Comparison of ENCODE assay signal across 20 cellular contexts in the genomic region with DNA sequence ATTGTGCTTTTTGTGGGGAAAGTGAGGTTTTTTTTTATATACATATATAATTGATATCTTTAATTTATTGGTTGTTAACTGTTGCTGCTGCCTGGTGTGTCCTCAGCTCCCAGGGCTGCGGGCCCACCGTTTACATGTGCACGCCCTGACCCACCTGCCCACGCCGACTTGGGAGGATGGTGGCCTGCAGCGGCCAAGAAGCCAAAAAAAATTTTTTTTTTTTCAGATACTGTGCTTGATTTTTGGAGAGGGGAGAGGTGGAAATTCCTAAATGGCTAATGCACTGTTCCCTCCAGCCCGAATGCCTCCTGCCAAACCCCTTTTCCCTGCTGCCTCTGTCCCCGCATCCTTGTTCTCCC. TPM values are rescaled to one million over a fixed set of nuclear protein-coding genes. Genes with fewer than 3 reads are reported as not detected.
DNase-seq lines count a peak whose midpoint lies in the region; ATAC-seq, FAIRE-seq and TF ChIP-seq lines count a peak whose summit lies in the region.
"Had no signal": no experiment of that assay in that cellular context is flagged by ENCODE, and none has a peak within 500 bp of the region (broad histone marks: within the 10 kb centered on the region; RNA-seq: fewer than 3 reads in every experiment).

No MANE protein-coding gene starts in this region.

- no peak overlapping the region for H3K4me3 Mint-ChIP-seq in astrocyte (ENCODE audit: unreplicated experiment)
- no peak overlapping the region for H3K4me3 Mint-ChIP-seq in stimulated activated naive B cell treated with anti-CD40 and anti-IgM and Interleukin-4, amounts not matched to agents 10 μg/mL and 1 μg/mL and 100 μg/mL, for 72 hours
- H3K4me3 Mint-ChIP-seq: CD4-positive, CD25-positive, alpha-beta regulatory T cell; CD8-positive, alpha-beta memory T cell; IgD-negative memory B cell had no signal

- peaks cover 53% of the 10 kb centered on the region for H4K20me1 ChIP-seq in astrocyte (ENCODE audit: insufficient read depth, low read length)

- H3K9me3 ChIP-seq in astrocyte (ENCODE audit: insufficient read depth, low read depth, low read length) = no peaks in the 10 kb centered on the region
- H3K9me3 ChIP-seq in gastroesophageal sphincter = no peaks in the 10 kb centered on the region
- H3K9me3 ChIP-seq: BE2C had no signal

- no peak overlapping the region for H3K4me2 ChIP-seq in astrocyte (ENCODE audit: low read length)

- H3K27ac ChIP-seq in astrocyte (ENCODE audit: low read depth, low read length) = no peak overlapping the region
- peak overlapping the region in 3 of 4 donors; percentile 82 to 87 (median 84) for H3K27ac ChIP-seq in gastroesophageal sphincter

- no peak for ATAC-seq in gastroesophageal sphincter
- ATAC-seq in stimulated activated naive B cell treated with anti-CD40 and anti-IgM and Interleukin-4, amounts not matched to agents 10 μg/mL and 1 μg/mL and 100 μg/mL, for 72 hours (replicated peaks) = no peak
- no peak for ATAC-seq in GM18868 (IDR thresholded peaks at IDR 0.05; ENCODE audit: unreplicated experiment)
- no peak for ATAC-seq in GM21619 (IDR thresholded peaks at IDR 0.05; ENCODE audit: unreplicated experiment)
- ATAC-seq: GM12878, HepG2 had no signal

- no peak overlapping the region for H3K9ac ChIP-seq in astrocyte (ENCODE audit: low read length)

- TF ChIP-seq EP300 in gastroesophageal sphincter (IDR thresholded peaks at IDR 0.05) = no peak

- FAIRE-seq in astrocyte (lab: Jason Lieb, UNC) = no peak
- FAIRE-seq: GM12878, HepG2 had no signal

- no peak for TF ChIP-seq POLR2A in gastroesophageal sphincter (IDR thresholded peaks at IDR 0.05)

- H3K36me3 ChIP-seq in astrocyte (ENCODE audit: insufficient read depth, low read length) (peaks cover 13% of the 10 kb centered on the region), gastroesophageal sphincter (peaks cover 0 to 50% of the 10 kb centered on the region in 2 donors)

- H3K27me3 ChIP-seq in astrocyte (ENCODE audit: insufficient read depth, low read length) (no peaks in the 10 kb centered on the region), gastroesophageal sphincter (no peaks in the 10 kb centered on the region)
- H3K27me3 ChIP-seq: BE2C had no signal

- H3K27me3 Mint-ChIP-seq in astrocyte (ENCODE audit: low read depth, unreplicated experiment) = no peaks in the 10 kb centered on the region
- H3K27me3 Mint-ChIP-seq in stimulated activated naive B cell treated with anti-CD40 and anti-IgM and Interleukin-4, amounts not matched to agents 10 μg/mL and 1 μg/mL and 100 μg/mL, for 72 hours = peaks cover 0 to 4% of the 10 kb centered on the region in 2 donors
- H3K27me3 Mint-ChIP-seq: CD4-positive, CD25-positive, alpha-beta regulatory T cell had no signal

- H3K27ac Mint-ChIP-seq in astrocyte (ENCODE audit: unreplicated experiment) = peak overlapping the region; percentile 41
- H3K27ac Mint-ChIP-seq in stimulated activated naive B cell treated with anti-CD40 and anti-IgM and Interleukin-4, amounts not matched to agents 10 μg/mL and 1 μg/mL and 100 μg/mL, for 72 hours = peak overlapping the region; percentile 59
- H3K27ac Mint-ChIP-seq: CD4-positive, CD25-positive, alpha-beta regulatory T cell; IgD-negative memory B cell had no signal

- peaks cover 7% of the 10 kb centered on the region for H3K4me1 Mint-ChIP-seq in astrocyte (ENCODE audit: low read depth, unreplicated experiment)
- H3K4me1 Mint-ChIP-seq in stimulated activated naive B cell treated with anti-CD40 and anti-IgM and Interleukin-4, amounts not matched to agents 10 μg/mL and 1 μg/mL and 100 μg/mL, for 72 hours = peaks cover 6 to 12% of the 10 kb centered on the region in 2 donors

- no peaks in the 10 kb centered on the region for H3K9me3 Mint-ChIP-seq in astrocyte (ENCODE audit: unreplicated experiment)
- H3K9me3 Mint-ChIP-seq in stimulated activated naive B cell treated with anti-CD40 and anti-IgM and Interleukin-4, amounts not matched to agents 10 μg/mL and 1 μg/mL and 100 μg/mL, for 72 hours = peaks cover 0 to 3% of the 10 kb centered on the region in 2 donors
- H3K9me3 Mint-ChIP-seq: CD8-positive, alpha-beta memory T cell; IgD-negative memory B cell had no signal

- H3K4me1 ChIP-seq in astrocyte (ENCODE audit: insufficient read depth, low read length) (peaks cover 22% of the 10 kb centered on the region), gastroesophageal sphincter (peaks cover 0 to 33% (median 10%) of the 10 kb centered on the region in 3 donors)

- TF ChIP-seq CTCF in astrocyte (IDR thresholded peaks at IDR 0.05; ENCODE audit: insufficient read depth, low read depth, low read length) (no peak), gastroesophageal sphincter (IDR thresholded peaks at IDR 0.05) (no peak)

- 86% methylated on average over 8 of the region's 8 CpGs; no CpG with 5 or more reads in 1 of the 2 donors for WGBS in gastroesophageal sphincter (ENCODE audit: low coverage in 1 of 2), 2 donors

- H3K36me3 Mint-ChIP-seq in astrocyte (ENCODE audit: low read depth, unreplicated experiment) = peaks cover 13% of the 10 kb centered on the region
- H3K36me3 Mint-ChIP-seq in stimulated activated naive B cell treated with anti-CD40 and anti-IgM and Interleukin-4, amounts not matched to agents 10 μg/mL and 1 μg/mL and 100 μg/mL, for 72 hours = peaks cover 10 to 12% of the 10 kb centered on the region in 2 donors
- H3K36me3 Mint-ChIP-seq: CD4-positive, CD25-positive, alpha-beta regulatory T cell; IgD-negative memory B cell had no signal

- H3K79me2 ChIP-seq in astrocyte (ENCODE audit: insufficient read depth, low read length) = no peaks in the 10 kb centered on the region

- no peak overlapping the region for H2AFZ ChIP-seq in astrocyte (ENCODE audit: low read depth, low read length)

- H3K4me3 ChIP-seq in astrocyte (ENCODE audit: insufficient read depth, low read depth, low read length) (no peak overlapping the region), gastroesophageal sphincter (no peak overlapping the region)
- H3K4me3 ChIP-seq: GM12878 had no signal

- DNase-seq in astrocyte (ENCODE audit: low read depth) (no peak), SW480 (ENCODE audit: low spot score) (no peak), AG08395 (ENCODE audit: low spot score) (no peak)
- DNase-seq in stimulated activated naive B cell treated with anti-CD40 and anti-IgM and Interleukin-4, amounts not matched to agents 10 μg/mL and 1 μg/mL and 100 μg/mL, for 72 hours = no peak
- DNase-seq: 8988T; BE2C; CD4-positive, CD25-positive, alpha-beta regulatory T cell; CD8-positive, alpha-beta memory T cell; COR-L47; DMS 273 treated with DMSO at 0.1 percent for 48 hours; DMS53; DND-41; EL; GOT3 had no signal

RNA-seq across cellular contexts. Expression of a gene that starts 32.0 kb away (rescaled TPM):
- total RNA-seq in astrocyte (1.6 and 3.2 TPM in 2 replicates), gastroesophageal sphincter (10 to 100 TPM in 3 of 4 donors, 1 to 10 TPM in 1; 9.6 to 21.1 (median 15.5) TPM)
- total RNA-seq: CD4-positive, CD25-positive, alpha-beta regulatory T cell; CD8-positive, alpha-beta memory T cell; GM12878 had no signal
